In genomic region chr16:86814256-86814655, GRCh38 we compare ENCODE assay signal across 21 cellular contexts.
"Had no signal": no experiment of that assay in that cellular context is flagged by ENCODE, and none has a peak within 500 bp of the region (broad histone marks: within the 10 kb centered on the region; RNA-seq: fewer than 3 reads in every experiment).

No MANE protein-coding gene starts in this region.

- DNase-seq: left ventricle myocardium inferior; midbrain; mucosa of descending colon; naive thymus-derived CD4-positive, alpha-beta T cell; ovary; right lobe of liver; stimulated activated CD4-positive, alpha-beta T cell treated with anti-CD3 and anti-CD28 coated beads, Interleukin-1b, Interleukin-23, amount 100 ng/mL, for 48 hours; stimulated activated CD4-positive, alpha-beta T cell treated with anti-CD3 and anti-CD28 coated beads, Interleukin-2, amount 100 ng/mL, for 48 hours; stimulated activated CD4-positive, alpha-beta T cell treated with anti-CD3 and anti-CD28 coated beads, Interleukin-4, amount 100 ng/mL, for 4 hours; stimulated activated CD8-positive, alpha-beta memory T cell treated with anti-CD3 and anti-CD28 coated beads, Interleukin-4, amount 100 ng/mL, for 48 hours; stimulated activated naive CD4-positive, alpha-beta T cell treated with Interleukin-2 at 50 U/mL for 16 hours; stimulated activated naive CD8-positive, alpha-beta T cell treated with anti-CD3 and anti-CD28 coated beads, Interleukin-15, amount 100 ng/mL, for 72 hours; substantia nigra; uterus had no signal

- H3K27ac ChIP-seq: left ventricle myocardium inferior, ovary, right atrium auricular region, right lobe of liver, tibial nerve, uterus had no signal

- H3K27me3 ChIP-seq: ovary, right atrium auricular region, right lobe of liver, uterus had no signal

- H3K4me1 ChIP-seq: tibial nerve, uterus had no signal

- H3K36me3 ChIP-seq: left ventricle myocardium inferior, ovary, right atrium auricular region, right lobe of liver, tibial nerve, uterus had no signal

- H3K9me3 ChIP-seq: left ventricle myocardium inferior, mucosa of descending colon, ovary, right atrium auricular region, right lobe of liver, tibial nerve, uterus had no signal

- FAIRE-seq: islet of Langerhans had no signal

- H3K4me3 ChIP-seq: left ventricle myocardium inferior, lung, mucosa of descending colon, ovary, right atrium auricular region, right lobe of liver, smooth muscle cell, tibial nerve, uterus had no signal

- ATAC-seq: mucosa of descending colon; naive thymus-derived CD4-positive, alpha-beta T cell; natural killer cell treated with Interleukin-12 subunit alpha and Interleukin-12 subunit beta and Interleukin-15 and Interleukin-18, amount 100 ng/mL, for 72 hours; right lobe of liver; stimulated activated memory B cell treated with anti-CD40 and anti-IgM and Interleukin-4, amounts not matched to agents 10 μg/mL and 1 μg/mL and 100 μg/mL, for 72 hours; stimulated activated naive CD8-positive, alpha-beta T cell treated with anti-CD3 and anti-CD28 coated beads, Interleukin-15, amount 100 ng/mL, for 72 hours had no signal
